29 cellular contexts compared by ENCODE assay signal in genomic region chr2:217156801-217157200, GRCh38.
"Had no signal": no experiment of that assay in that cellular context is flagged by ENCODE, and none has a peak within 500 bp of the region (broad histone marks: within the 10 kb centered on the region; RNA-seq: fewer than 3 reads in every experiment).

No MANE protein-coding gene starts in this region.

- H2AFZ ChIP-seq: hepatocyte had no signal

- H3K79me2 ChIP-seq: hepatocyte had no signal

- H3K4me1 ChIP-seq: colonic mucosa, esophagus squamous epithelium had no signal

- H3K4me2 ChIP-seq: hepatocyte had no signal

- H3K27ac ChIP-seq: colonic mucosa, coronary artery, dorsolateral prefrontal cortex, epithelial cell of prostate, esophagus muscularis mucosa, esophagus squamous epithelium, foreskin keratinocyte, gastroesophageal sphincter, heart left ventricle, heart right ventricle, hepatocyte had no signal

- DNase-seq: colonic mucosa; cortex of kidney; dermis blood vessel endothelial cell; dorsolateral prefrontal cortex; effector CD4-positive, alpha-beta T cell; effector CD8-positive, alpha-beta T cell; effector memory CD4-positive, alpha-beta T cell; effector memory CD8-positive, alpha-beta T cell; endodermal cell; erythroblast; esophagus squamous epithelium; foreskin fibroblast; foreskin keratinocyte; foreskin melanocyte; glutamatergic neuron; head of caudate nucleus; heart left ventricle; heart right ventricle had no signal

- H3K36me3 ChIP-seq: colonic mucosa, esophagus muscularis mucosa, esophagus squamous epithelium, gastrocnemius medialis, gastroesophageal sphincter, heart left ventricle, heart right ventricle had no signal

- H3K27me3 ChIP-seq: colonic mucosa, esophagus muscularis mucosa, gastrocnemius medialis, gastroesophageal sphincter, hepatocyte had no signal

- FAIRE-seq: colon, endometrium, endothelial cell of umbilical vein, frontal cortex had no signal

- H3K4me3 ChIP-seq: colonic mucosa, coronary artery, dorsolateral prefrontal cortex, esophagus muscularis mucosa, esophagus squamous epithelium, gastrocnemius medialis, gastroesophageal sphincter, heart left ventricle, heart right ventricle, hepatocyte had no signal

- ATAC-seq: effector memory CD8-positive, alpha-beta T cell; esophagus mucosa; foreskin keratinocyte; gastroesophageal sphincter; heart left ventricle; heart right ventricle had no signal

- H3K9me3 ChIP-seq: colonic mucosa, esophagus muscularis mucosa, esophagus squamous epithelium, gastrocnemius medialis, gastroesophageal sphincter, heart left ventricle, heart right ventricle had no signal
